Comparison of ENCODE assay signal across 23 cellular contexts in the genomic region with DNA sequence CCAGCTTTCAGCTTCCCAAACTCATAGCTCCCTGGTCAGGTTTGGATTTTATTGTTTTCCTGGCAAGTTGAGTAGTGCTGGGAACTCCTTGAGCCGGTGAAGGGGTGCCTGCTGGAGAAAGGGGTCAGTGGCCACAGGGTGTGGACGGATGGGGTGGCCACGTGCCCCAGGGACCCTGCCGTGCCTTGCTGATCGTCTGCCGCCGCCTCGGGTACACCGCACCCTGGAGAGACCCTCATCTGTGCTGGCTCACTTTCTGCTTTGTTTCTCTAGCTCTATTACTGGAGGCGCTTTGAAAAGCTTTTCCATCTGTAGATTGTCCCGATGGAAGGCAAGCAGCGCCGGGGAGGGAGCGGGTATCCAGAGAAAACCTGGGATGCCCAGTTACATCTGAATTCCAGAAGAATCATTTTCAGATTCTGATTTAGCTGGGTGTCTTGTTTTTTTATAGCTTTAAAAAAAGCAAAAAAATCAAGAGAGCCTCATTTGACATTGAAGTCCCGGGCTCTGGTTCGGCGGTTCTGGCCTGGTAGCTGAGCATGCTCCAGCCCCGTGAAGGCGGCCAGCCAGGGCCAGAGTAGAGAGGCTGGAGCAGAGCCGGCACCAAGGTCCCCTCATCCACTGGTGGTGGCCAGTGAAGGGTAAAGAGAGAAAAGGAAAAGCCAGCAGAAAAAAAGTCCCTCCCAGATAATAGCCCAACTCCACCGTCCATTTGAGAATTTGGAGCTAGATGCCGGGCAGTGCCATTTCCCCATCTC.
A peak's percentile ranks its signal among the peaks of the same experiment; 100 is the strongest.
DNase-seq lines count a peak whose midpoint lies in the region; ATAC-seq and TF ChIP-seq lines count a peak whose summit lies in the region.
"Had no signal": no experiment of that assay in that cellular context is flagged by ENCODE, and none has a peak within 500 bp of the region (broad histone marks: within the 10 kb centered on the region; RNA-seq: fewer than 3 reads in every experiment).

No MANE protein-coding gene starts in this region.

- no TSS peak for BruUV-seq in Caco-2 (replicated peaks; lab: Mats Ljungman, UMichigan)

- H3K27me3 ChIP-seq in right atrium auricular region (no peaks in the 10 kb centered on the region), Caco-2 (replicated peaks; ENCODE audit: control insufficient read depth, insufficient read depth, low read length) (no peaks in the 10 kb centered on the region)
- H3K27me3 ChIP-seq: BE2C; BLaER1 treated with 17β-estradiol and CSF1 and Interleukin-3, amounts not matched to agents 10 nM and 100 nM had no signal

- H3K27ac ChIP-seq in right atrium auricular region = no peak overlapping the region
- H3K27ac ChIP-seq: A549; BLaER1 treated with 17β-estradiol and CSF1 and Interleukin-3, amounts not matched to agents 10 nM and 100 nM had no signal

- H3K27ac Mint-ChIP-seq in nephron progenitor cell (peak overlapping the region; percentile 71), progenitor cell of endocrine pancreas (peak overlapping the region; percentile 64), Caco-2 (ENCODE audit: unreplicated experiment) (no peak overlapping the region)
- H3K27ac Mint-ChIP-seq: CD14-positive monocyte; CD4-positive, alpha-beta T cell had no signal

- H3K9me3 ChIP-seq in right atrium auricular region (no peaks in the 10 kb centered on the region), Caco-2 (no peaks in the 10 kb centered on the region)
- H3K9me3 ChIP-seq: A549; BLaER1 treated with 17β-estradiol and CSF1 and Interleukin-3, amounts not matched to agents 10 nM and 100 nM had no signal

- H3K4me1 ChIP-seq in right atrium auricular region = no peaks in the 10 kb centered on the region
- H3K4me1 ChIP-seq in Caco-2 = no peaks in the 10 kb centered on the region
- H3K4me1 ChIP-seq: A549; BE2C; BLaER1 treated with 17β-estradiol and CSF1 and Interleukin-3, amounts not matched to agents 10 nM and 100 nM had no signal

- CTCF ChIA-PET in Caco-2 (lab: Charles Lee) = no interaction called here

- DNase-seq in left ventricle myocardium superior (peak; percentile 10), right atrium auricular region (ENCODE audit: low spot score) (no peak), nephron progenitor cell (no peak), progenitor cell of endocrine pancreas (ENCODE audit: low spot score, unreplicated experiment) (no peak), SKM-1 (lab: John Stamatoyannopoulos, UW; ENCODE audit: unreplicated experiment) (no peak), SIG-M5 treated with dmso at 0.1 percent for 504 hours (lab: John Stamatoyannopoulos, UW; ENCODE audit: unreplicated experiment) (no peak), Caco-2 (no peak)
- DNase-seq: 8988T; ACHN; AML-193; BE2C; Calu3; CD4-positive, alpha-beta T cell; CD8-positive, alpha-beta memory T cell; DMS53; DMS79 treated with DMSO at 0.1 percent for 48 hours; GF-D8; GOT3; H9 had no signal

- H3K4me1 Mint-ChIP-seq in nephron progenitor cell (peaks cover 28% of the 10 kb centered on the region), progenitor cell of endocrine pancreas (ENCODE audit: low read depth) (peaks cover 3% of the 10 kb centered on the region), Caco-2 (ENCODE audit: low read depth, unreplicated experiment) (no peaks in the 10 kb centered on the region)
- H3K4me1 Mint-ChIP-seq: CD14-positive monocyte; CD8-positive, alpha-beta memory T cell had no signal

- intact Hi-C loops in left ventricle myocardium superior (cut with micrococcal nuclease) (no loop called here), Caco-2 (cut with micrococcal nuclease; ENCODE audit: unreplicated experiment) (no loop called here)

- H3K4me3 ChIP-seq in right atrium auricular region = no peak overlapping the region
- H3K4me3 ChIP-seq in Caco-2 (ENCODE audit: low read depth, low read length) = no peak overlapping the region
- H3K4me3 ChIP-seq: A549; BLaER1 treated with 17β-estradiol and CSF1 and Interleukin-3, amounts not matched to agents 10 nM and 100 nM had no signal

- H3K4me3 Mint-ChIP-seq in nephron progenitor cell = no peak overlapping the region
- H3K4me3 Mint-ChIP-seq in progenitor cell of endocrine pancreas (ENCODE audit: low read depth) = no peak overlapping the region
- no peak overlapping the region for H3K4me3 Mint-ChIP-seq in Caco-2 (ENCODE audit: unreplicated experiment)
- H3K4me3 Mint-ChIP-seq: CD14-positive monocyte; CD4-positive, alpha-beta T cell; CD8-positive, alpha-beta memory T cell; H9 had no signal

- H3K36me3 ChIP-seq in right atrium auricular region (no peaks in the 10 kb centered on the region), Caco-2 (ENCODE audit: control insufficient read depth, insufficient read depth, low read length) (no peaks in the 10 kb centered on the region)
- H3K36me3 ChIP-seq: BE2C; BLaER1 treated with 17β-estradiol and CSF1 and Interleukin-3, amounts not matched to agents 10 nM and 100 nM had no signal

- H3K9me3 Mint-ChIP-seq in nephron progenitor cell (no peaks in the 10 kb centered on the region), progenitor cell of endocrine pancreas (ENCODE audit: low read depth) (no peaks in the 10 kb centered on the region), Caco-2 (ENCODE audit: unreplicated experiment) (no peaks in the 10 kb centered on the region)
- H3K9me3 Mint-ChIP-seq: CD4-positive, alpha-beta T cell; H9 had no signal

- POLR2A ChIA-PET in Caco-2 (lab: Charles Lee) = no interaction called here

- H3K36me3 Mint-ChIP-seq in nephron progenitor cell (ENCODE audit: low read depth) = no peaks in the 10 kb centered on the region
- no peaks in the 10 kb centered on the region for H3K36me3 Mint-ChIP-seq in progenitor cell of endocrine pancreas (ENCODE audit: insufficient read depth)
- H3K36me3 Mint-ChIP-seq in Caco-2 (ENCODE audit: insufficient read depth, unreplicated experiment) = no peaks in the 10 kb centered on the region
- H3K36me3 Mint-ChIP-seq: CD14-positive monocyte; CD8-positive, alpha-beta memory T cell had no signal

- no peak for ATAC-seq in left ventricle myocardium superior
- ATAC-seq: A549, HCT116 had no signal

- H3K27me3 Mint-ChIP-seq in nephron progenitor cell (ENCODE audit: low read depth, poor library complexity) = peaks cover 28% of the 10 kb centered on the region
- no peaks in the 10 kb centered on the region for H3K27me3 Mint-ChIP-seq in progenitor cell of endocrine pancreas
- H3K27me3 Mint-ChIP-seq in Caco-2 (ENCODE audit: insufficient read depth, unreplicated experiment) = no peaks in the 10 kb centered on the region
- H3K27me3 Mint-ChIP-seq: CD4-positive, alpha-beta T cell had no signal

- TF ChIP-seq CTCF in right atrium auricular region (IDR thresholded peaks at IDR 0.05) (no peak), nephron progenitor cell (IDR thresholded peaks at IDR 0.05) (no peak), progenitor cell of endocrine pancreas (IDR thresholded peaks at IDR 0.05; ENCODE audit: unreplicated experiment) (no peak), Caco-2 (IDR thresholded peaks at IDR 0.05; ENCODE audit: insufficient read depth in 1 of 2, low read depth in 1 of 2, low read length in 1 of 2, severe bottlenecking in 1 of 2, unreplicated experiment in 1 of 2) (no peak)
